Comparison of ENCODE assay signal across 17 cellular contexts in genomic region chr16:77227745-77228144, GRCh38. TPM values are rescaled to one million over a fixed set of nuclear protein-coding genes. Genes with fewer than 3 reads are reported as not detected.
A peak's percentile ranks its signal among the peaks of the same experiment; 100 is the strongest.
DNase-seq lines count a peak whose midpoint lies in the region; ATAC-seq and TF ChIP-seq lines count a peak whose summit lies in the region.
"Had no signal": no experiment of that assay in that cellular context is flagged by ENCODE, and none has a peak within 500 bp of the region (broad histone marks: within the 10 kb centered on the region; RNA-seq: fewer than 3 reads in every experiment).

No MANE protein-coding gene starts in this region.

- no peak overlapping the region for H3K27ac Mint-ChIP-seq in activated T-helper 17 cell treated with anti-CD3 and anti-CD28 coated beads, Interleukin-2, amount 50 U/mL, for 72 hours
- H3K27ac Mint-ChIP-seq in Calu3 (ENCODE audit: unreplicated experiment): no peak overlapping the region
- H3K27ac Mint-ChIP-seq: activated naive CD8-positive, alpha-beta T cell; CD4-positive, alpha-beta memory T cell; neural progenitor cell had no signal

- intact Hi-C loops in Calu3 (cut with micrococcal nuclease; ENCODE audit: unreplicated experiment): no loop called here

- BruUV-seq in Calu3 (replicated peaks; lab: Mats Ljungman, UMichigan): no TSS peak

- H3K36me3 Mint-ChIP-seq in activated T-helper 17 cell treated with anti-CD3 and anti-CD28 coated beads, Interleukin-2, amount 50 U/mL, for 72 hours (ENCODE audit: low read depth): no peaks in the 10 kb centered on the region
- no peaks in the 10 kb centered on the region for H3K36me3 Mint-ChIP-seq in Calu3 (ENCODE audit: insufficient read depth, unreplicated experiment)
- H3K36me3 Mint-ChIP-seq: activated naive CD8-positive, alpha-beta T cell; CD4-positive, alpha-beta memory T cell had no signal

- peaks cover 29% of the 10 kb centered on the region for H3K27me3 Mint-ChIP-seq in activated T-helper 17 cell treated with anti-CD3 and anti-CD28 coated beads, Interleukin-2, amount 50 U/mL, for 72 hours
- peaks cover 8% of the 10 kb centered on the region for H3K27me3 Mint-ChIP-seq in Calu3 (ENCODE audit: unreplicated experiment)

- H3K9me3 Mint-ChIP-seq in activated T-helper 17 cell treated with anti-CD3 and anti-CD28 coated beads, Interleukin-2, amount 50 U/mL, for 72 hours: no peaks in the 10 kb centered on the region
- no peaks in the 10 kb centered on the region for H3K9me3 Mint-ChIP-seq in Calu3 (ENCODE audit: low read depth, unreplicated experiment)
- H3K9me3 Mint-ChIP-seq: CD4-positive, alpha-beta memory T cell had no signal

- no peak overlapping the region for H3K4me3 Mint-ChIP-seq in activated T-helper 17 cell treated with anti-CD3 and anti-CD28 coated beads, Interleukin-2, amount 50 U/mL, for 72 hours
- no peak overlapping the region for H3K4me3 Mint-ChIP-seq in Calu3 (ENCODE audit: low read depth, unreplicated experiment)
- H3K4me3 Mint-ChIP-seq: activated naive CD8-positive, alpha-beta T cell; CD4-positive, alpha-beta memory T cell; neural progenitor cell had no signal

- ATAC-seq in GM18861 (IDR thresholded peaks at IDR 0.05; ENCODE audit: unreplicated experiment) (peak; percentile 67), GM21390 (IDR thresholded peaks at IDR 0.05; ENCODE audit: unreplicated experiment) (peak; percentile 79), HG02938 (IDR thresholded peaks at IDR 0.05; ENCODE audit: unreplicated experiment) (peak; percentile 81)
- ATAC-seq in activated T-helper 17 cell treated with anti-CD3 and anti-CD28 coated beads, Interleukin-2, amount 50 U/mL, for 72 hours (replicated peaks): peak; percentile 82
- ATAC-seq: esophagus mucosa, K562, lower lobe of right lung had no signal

- H3K4me1 Mint-ChIP-seq in activated T-helper 17 cell treated with anti-CD3 and anti-CD28 coated beads, Interleukin-2, amount 50 U/mL, for 72 hours: no peaks in the 10 kb centered on the region
- peaks cover 7% of the 10 kb centered on the region for H3K4me1 Mint-ChIP-seq in Calu3 (ENCODE audit: low read depth, unreplicated experiment)

- DNase-seq in Calu3 (no peak), NCI-H748 (lab: John Stamatoyannopoulos, UW; ENCODE audit: unreplicated experiment) (no peak), SK-N-DZ (ENCODE audit: low spot score) (no peak)
- DNase-seq: activated CD8-positive, alpha-beta memory T cell treated with anti-CD3 and anti-CD28 coated beads for 24 hours; CD4-positive, alpha-beta memory T cell; hypothalamus; lower lobe of right lung; NCI-H1436 treated with DMSO at 0.1 percent for 48 hours; NCI-H526 treated with DMSO at 0.1 percent for 48 hours had no signal

- TF ChIP-seq CTCF in Calu3 (IDR thresholded peaks at IDR 0.05; ENCODE audit: unreplicated experiment): no peak

- CTCF ChIA-PET in Calu3 (lab: Charles Lee): interaction anchor here (0.5 kb wide), 1 partner anchor 173 kb away, joined by 6 read pairs; no protein-coding TSS in a partner anchor

RNA-seq across cellular contexts. Expression of gene SYCE1L, which starts 28.5 kb away (rescaled TPM):
- 1 to 10 TPM; 2.6 to 3.2 TPM for total RNA-seq in activated T-helper 17 cell treated with anti-CD3 and anti-CD28 coated beads, Interleukin-2, amount 50 U/mL, for 72 hours
- 2.0 and 6.2 TPM in 2 replicates for total RNA-seq in Calu3 (2022)
- polyA plus RNA-seq in SK-N-DZ (2014; cell fraction: cytosol; rRNA removed): not detected in 2 replicates
- 1.2 and 2.6 TPM in 2 replicates for polyA plus RNA-seq in SK-N-DZ (2014; cell fraction: nucleus; rRNA removed)

RNA-seq across cellular contexts. Expression of gene MON1B, which starts 36.8 kb away (rescaled TPM):
- 10 to 100 TPM; 62.8 to 71.3 TPM for total RNA-seq in activated T-helper 17 cell treated with anti-CD3 and anti-CD28 coated beads, Interleukin-2, amount 50 U/mL, for 72 hours
- total RNA-seq in Calu3 (2022): 88.1 and 91.3 TPM in 2 replicates
- 10.5 and 17.7 TPM in 2 replicates for polyA plus RNA-seq in SK-N-DZ (2014; cell fraction: cytosol; rRNA removed)
- 21.5 and 28.3 TPM in 2 replicates for polyA plus RNA-seq in SK-N-DZ (2014; cell fraction: nucleus; rRNA removed)
